8 cellular contexts compared by ENCODE assay signal in genomic region chr3:117439812-117440211, GRCh38.
DNase-seq lines count a peak whose midpoint lies in the region; ATAC-seq and TF ChIP-seq lines count a peak whose summit lies in the region.

No MANE protein-coding gene starts in this region.

- DNase-seq in COR-L47 (lab: John Stamatoyannopoulos, UW) (peak; percentile 95), NCI-H1417 (lab: John Stamatoyannopoulos, UW) (peak; percentile 17 to 94 (median 75)), lower lobe of right lung (no peak), Right ventricle myocardium inferior (ENCODE audit: missing footprints) (no peak)
- DNase-seq in stimulated activated effector memory CD8-positive, alpha-beta T cell treated with anti-CD3 and anti-CD28 coated beads, Interleukin-12 subunit alpha, Interleukin-12 subunit beta, amount 100 ng/mL, for 72 hours (ENCODE audit: low spot score in 2 of 2) = no peak
- no peak for DNase-seq in activated effector memory CD4-positive, alpha-beta T cell treated with anti-CD3 and anti-CD28 coated beads, Interleukin-2, amount 50 U/mL, for 16 hours

- no peaks in the 10 kb centered on the region for H3K9me3 ChIP-seq in lower lobe of right lung

- H3K4me3 Mint-ChIP-seq in stimulated activated effector memory CD8-positive, alpha-beta T cell treated with anti-CD3 and anti-CD28 coated beads, Interleukin-12 subunit alpha, Interleukin-12 subunit beta, amount 100 ng/mL, for 72 hours = no peak overlapping the region

- no peak overlapping the region for H3K27ac Mint-ChIP-seq in stimulated activated effector memory CD8-positive, alpha-beta T cell treated with anti-CD3 and anti-CD28 coated beads, Interleukin-12 subunit alpha, Interleukin-12 subunit beta, amount 100 ng/mL, for 72 hours

- peak; percentile 69 for TF ChIP-seq CTCF in VCaP (conservative IDR thresholded peaks at IDR 0.05)
- peak; percentile 42 for TF ChIP-seq CTCF in lower lobe of right lung (IDR thresholded peaks at IDR 0.05)

- H3K36me3 ChIP-seq in lower lobe of right lung = no peaks in the 10 kb centered on the region

- H3K36me3 Mint-ChIP-seq in stimulated activated effector memory CD8-positive, alpha-beta T cell treated with anti-CD3 and anti-CD28 coated beads, Interleukin-12 subunit alpha, Interleukin-12 subunit beta, amount 100 ng/mL, for 72 hours = no peaks in the 10 kb centered on the region

- H3K4me1 ChIP-seq in lower lobe of right lung = no peaks in the 10 kb centered on the region

- intact Hi-C loops in lower lobe of right lung (cut with DNase I) (no loop called here), Right ventricle myocardium inferior (cut with DNase I) (no loop called here)

- no peaks in the 10 kb centered on the region for H3K4me1 Mint-ChIP-seq in stimulated activated effector memory CD8-positive, alpha-beta T cell treated with anti-CD3 and anti-CD28 coated beads, Interleukin-12 subunit alpha, Interleukin-12 subunit beta, amount 100 ng/mL, for 72 hours

- H3K4me3 ChIP-seq in lower lobe of right lung = no peak overlapping the region

- peak; percentile 59 to 63 for ATAC-seq in lower lobe of right lung
- no peak for ATAC-seq in stimulated activated effector memory CD8-positive, alpha-beta T cell treated with anti-CD3 and anti-CD28 coated beads, Interleukin-12 subunit alpha, Interleukin-12 subunit beta, amount 100 ng/mL, for 72 hours
- ATAC-seq in HG02588 (IDR thresholded peaks at IDR 0.05; ENCODE audit: unreplicated experiment) = no peak
- no peak for ATAC-seq in Right ventricle myocardium inferior

- peaks cover 26% of the 10 kb centered on the region for H3K9me3 Mint-ChIP-seq in stimulated activated effector memory CD8-positive, alpha-beta T cell treated with anti-CD3 and anti-CD28 coated beads, Interleukin-12 subunit alpha, Interleukin-12 subunit beta, amount 100 ng/mL, for 72 hours

- H3K27ac ChIP-seq in VCaP (no peak overlapping the region), lower lobe of right lung (peak overlapping the region; percentile 7)

- H3K27me3 ChIP-seq in lower lobe of right lung (ENCODE audit: low read depth) = no peaks in the 10 kb centered on the region

Comparison
In these comparisons a context has a peak if more than half of its experiments do, and no peak if none do; other contexts are left out.
1. DNase-seq: peak in COR-L47 (single experiment) and NCI-H1417 (3 of 3); none in lower lobe of right lung (single experiment), stimulated activated effector memory CD8-positive, alpha-beta T cell treated with anti-CD3 and anti-CD28 coated beads, Interleukin-12 subunit alpha, Interleukin-12 subunit beta, amount 100 ng/mL, for 72 hours (0 of 2), activated effector memory CD4-positive, alpha-beta T cell treated with anti-CD3 and anti-CD28 coated beads, Interleukin-2, amount 50 U/mL, for 16 hours (single experiment) and Right ventricle myocardium inferior (single experiment).
2. ATAC-seq: peak in lower lobe of right lung (2 of 2); none in stimulated activated effector memory CD8-positive, alpha-beta T cell treated with anti-CD3 and anti-CD28 coated beads, Interleukin-12 subunit alpha, Interleukin-12 subunit beta, amount 100 ng/mL, for 72 hours (single experiment), HG02588 (single experiment) and Right ventricle myocardium inferior (single experiment).